ENCODE assay signal across 1 cellular context in genomic region chr11:119147604-119148333, GRCh38.
TF ChIP-seq lines count a peak whose summit lies in the region.

No MANE protein-coding gene starts in this region.

TF ChIP-seq in K562, 482 proteins besides CTCF, POLR2A, EP300 and RAD21:
- no peak for TF ChIP-seq DMBX1 (CRISPR knock-in tag; IDR thresholded peaks at IDR 0.05; ENCODE audit: borderline replicate concordance)
- TF ChIP-seq ZNF121 (CRISPR knock-in tag; conservative IDR thresholded peaks at IDR 0.05), result no peak
- no peak for TF ChIP-seq E2F4 (CRISPR knock-in tag; IDR thresholded peaks at IDR 0.05; ENCODE audit: low read depth)
- TF ChIP-seq PHF21A (IDR thresholded peaks at IDR 0.05; ENCODE audit: borderline replicate concordance, low read depth), result no peak
- TF ChIP-seq PURB (CRISPR knock-in tag; IDR thresholded peaks at IDR 0.05; ENCODE audit: low read depth), result no peak
- no peak for TF ChIP-seq BCOR (IDR thresholded peaks at IDR 0.05)
- peak; percentile 13; the same call in 1 of the 2 replicates for TF ChIP-seq BHLHE40 (IDR thresholded peaks at IDR 0.05; ENCODE audit: low read length)
- TF ChIP-seq MLLT1 (IDR thresholded peaks at IDR 0.05), result no peak
- TF ChIP-seq USF1 (CRISPR knock-in tag; IDR thresholded peaks at IDR 0.05), result peak; percentile 54
